ENCODE assay signal across 8 cellular contexts in genomic region chr5:134224905-134225779, GRCh38. TPM values are rescaled to one million over a fixed set of nuclear protein-coding genes. Genes with fewer than 3 reads are reported as not detected.
DNase-seq lines count a peak whose midpoint lies in the region; ATAC-seq and TF ChIP-seq lines count a peak whose summit lies in the region.

No MANE protein-coding gene starts in this region.

- ATAC-seq in GM18858 (IDR thresholded peaks at IDR 0.05; ENCODE audit: unreplicated experiment) (peak; percentile 7), HG03066 (IDR thresholded peaks at IDR 0.05; ENCODE audit: low read depth, unreplicated experiment) (peak; percentile 25)

- POLR2A ChIA-PET in AG04449 (lab: Yijun Ruan, JAX) = interaction anchor here (0.7 to 2.3 kb wide), 7 partner anchors 11 to 64 kb away, joined by 3 to 28 read pairs (median 5); partner anchors contain the start of gene SKP1

- H3K4me3 ChIP-seq in AG04449 (ENCODE audit: low read depth, low read length) (peak overlapping the region; percentile 93), esophagus (ENCODE audit: low read depth in 1 of 2, low read length in 2 of 2) (peak overlapping the region; percentile 93 to 97), mucosa of stomach (ENCODE audit: low read length) (peak overlapping the region; percentile 94)

- CTCF ChIA-PET in AG04449 (lab: Yijun Ruan, JAX) = interaction anchor here (0.7 to 2.1 kb wide), 14 partner anchors 11 to 322 kb away, joined by 3 to 10 read pairs (median 4); partner anchors contain the start of gene SKP1

- H3K27me3 ChIP-seq in esophagus (ENCODE audit: control insufficient read depth in 1 of 2, insufficient read depth in 2 of 2, low read length in 2 of 2) (no peaks in the 10 kb centered on the region), mucosa of stomach (ENCODE audit: control insufficient read depth, insufficient read depth, low read length) (no peaks in the 10 kb centered on the region)

- H3K9ac ChIP-seq in mucosa of stomach (ENCODE audit: low read length) = peak overlapping the region; percentile 99

- DNase-seq in AG04449 (ENCODE audit: low read depth, low spot score) (no peak), NCI-H774 (lab: John Stamatoyannopoulos, UW) (peak; percentile 37), activated T-cell treated with anti-CD3 and anti-CD28 coated beads for 48 hours (ENCODE audit: low read depth) (peak; percentile 65)
- peak; percentile 76 for DNase-seq in stimulated activated CD8-positive, alpha-beta memory T cell treated with anti-CD3 and anti-CD28 coated beads, Interleukin-4, amount 100 ng/mL, for 48 hours

- peak overlapping the region; percentile 99 to 100 for H3K27ac ChIP-seq in esophagus (ENCODE audit: low read depth in 2 of 2, low read length in 1 of 2)

- H3K36me3 ChIP-seq in esophagus (ENCODE audit: control insufficient read depth in 2 of 2, insufficient read depth in 2 of 2, low read length in 1 of 2) (peaks cover 0 to 4% of the 10 kb centered on the region in 2 donors), mucosa of stomach (ENCODE audit: control insufficient read depth, insufficient read depth, low read length) (no peaks in the 10 kb centered on the region)

- no peaks in the 10 kb centered on the region for H3K9me3 ChIP-seq in esophagus (ENCODE audit: control insufficient read depth in 2 of 2, insufficient read depth in 1 of 2, low read depth in 1 of 2, low read length in 1 of 2)
- no peaks in the 10 kb centered on the region for H3K9me3 ChIP-seq in mucosa of stomach (ENCODE audit: control insufficient read depth, low read length)

- WGBS in esophagus, 2 donors = 0% methylated on average over 48 to 49 of the region's 49 CpGs

- H3K4me1 ChIP-seq in esophagus (ENCODE audit: control insufficient read depth in 2 of 2, insufficient read depth in 2 of 2, low read length in 1 of 2) (peaks cover 0 to 4% of the 10 kb centered on the region in 2 donors), mucosa of stomach (ENCODE audit: control insufficient read depth, insufficient read depth, low read length) (peaks cover 28% of the 10 kb centered on the region)

- peak; percentile 25 for TF ChIP-seq CTCF in AG04449 (IDR thresholded peaks at IDR 0.05; ENCODE audit: insufficient read depth, low read length, missing control alignments)

RNA-seq across cellular contexts. Expression of gene PPP2CA, which starts 0.7 kb away (rescaled TPM):
- polyA plus RNA-seq in esophagus = 100 to 1,000 TPM in 1 of 2 donors, 10 to 100 TPM in 1; 41.5 to 102 TPM

RNA-seq across cellular contexts. Expression of gene SKP1, which starts 48.4 kb away (rescaled TPM):
- 100 to 1,000 TPM in 1 of 2 donors, 10 to 100 TPM in 1; 75.0 to 423 TPM for polyA plus RNA-seq in esophagus
